8 cellular contexts compared by ENCODE assay signal in genomic region chrX:48696301-48697181, GRCh38. TPM values are rescaled to one million over a fixed set of nuclear protein-coding genes. Genes with fewer than 3 reads are reported as not detected.
DNase-seq lines count a peak whose midpoint lies in the region; ATAC-seq and TF ChIP-seq lines count a peak whose summit lies in the region.

SUV39H1 (plus strand) TSS chrX:48696734; CDS start chrX:48696785, 51 bp downstream.

- H3K4me3 ChIP-seq in adipocyte (ENCODE audit: low read length), result peak within 1 kb of the TSS; percentile 89
- H3K4me3 ChIP-seq in heart left ventricle, result peak within 1 kb of the TSS in 11 of 12 donors; percentile 41 to 87 (median 63)
- peak within 1 kb of the TSS; percentile 44 to 89 (median 76) for H3K4me3 ChIP-seq in upper lobe of left lung

- peaks cover 29 to 30% (median 30%) of the 10 kb centered on the region in 3 donors for H3K4me1 Mint-ChIP-seq in T-cell

- intact Hi-C loops in heart left ventricle (cut with DNase I) (loop anchor here in 6 of 10 donors (1.0 to 10.0 kb wide), 7 partner anchors 20 to 358 kb away; partner anchors contain the start of genes HDAC6 (in 5 of the 6), CCDC120 (in 1 of the 6), PQBP1 (in 1 of the 6) and TIMM17B (in 1 of the 6)), posterior vena cava (cut with DNase I) (no loop called here)

- peaks cover 0 to 8% of the 10 kb centered on the region in 2 donors for H3K27me3 Mint-ChIP-seq in T-cell

- H3K27ac ChIP-seq in heart left ventricle (peak within 1 kb of the TSS; percentile 61 to 93 (median 87)), upper lobe of left lung (peak within 1 kb of the TSS; percentile 81 to 97 (median 86))

- H3K36me3 Mint-ChIP-seq in T-cell, result peaks cover 8% of the 10 kb centered on the region

- TF ChIP-seq POLR2A in heart left ventricle (IDR thresholded peaks at IDR 0.05), result peak; percentile 55 to 91
- peak in 3 of 4 donors; percentile 68 to 86 (median 75) for TF ChIP-seq POLR2A in upper lobe of left lung (IDR thresholded peaks at IDR 0.05)

- no peaks in the 10 kb centered on the region for H3K36me3 ChIP-seq in adipocyte (ENCODE audit: control insufficient read depth, insufficient read depth, low read length, severe bottlenecking)
- H3K36me3 ChIP-seq in heart left ventricle, result peaks cover 0 to 19% (median 4%) of the 10 kb centered on the region in 9 donors
- peaks cover 0 to 8% (median 0%) of the 10 kb centered on the region in 4 donors for H3K36me3 ChIP-seq in upper lobe of left lung

- TF ChIP-seq CTCF in heart left ventricle (IDR thresholded peaks at IDR 0.05) (no peak), upper lobe of left lung (IDR thresholded peaks at IDR 0.05) (no peak)

- H3K27ac Mint-ChIP-seq in T-cell, result peak within 1 kb of the TSS; percentile 93 to 98

- peaks cover 10% of the 10 kb centered on the region for H3K27me3 ChIP-seq in adipocyte (replicated peaks; ENCODE audit: control insufficient read depth, insufficient read depth, low read length)
- H3K27me3 ChIP-seq in heart left ventricle, result peaks cover 0 to 3% (median 0%) of the 10 kb centered on the region in 9 donors
- H3K27me3 ChIP-seq in upper lobe of left lung, result no peaks in the 10 kb centered on the region

- H3K4me1 ChIP-seq in adipocyte (ENCODE audit: control insufficient read depth, insufficient read depth, low read length), result peaks cover 3% of the 10 kb centered on the region
- H3K4me1 ChIP-seq in heart left ventricle, result peaks cover 0 to 16% (median 2%) of the 10 kb centered on the region in 12 donors
- H3K4me1 ChIP-seq in upper lobe of left lung, result peaks cover 0 to 18% (median 2%) of the 10 kb centered on the region in 4 donors

- CTCF ChIA-PET in T-cell (lab: Charles Lee), result interaction anchor here in 1 of 2 donors (1.0 kb wide), 1 partner anchor 41 kb away, joined by 3 read pairs; no protein-coding TSS in a partner anchor

- WGBS in heart left ventricle, 4 donors, result 1 to 54% (median 19%) methylated on average over 63 to 110 of the region's 110 CpGs
- WGBS in upper lobe of left lung, 2 donors, result 0 to 43% methylated on average over 23 to 93 of the region's 110 CpGs

- peak within 1 kb of the TSS; percentile 89 for H3K9ac ChIP-seq in adipocyte (ENCODE audit: low read length)

- H3K4me3 Mint-ChIP-seq in T-cell, result peak within 1 kb of the TSS; percentile 82 to 91 (median 90)

- ATAC-seq in GM18498 (IDR thresholded peaks at IDR 0.05; ENCODE audit: unreplicated experiment) (peak; percentile 94), HG02884 (IDR thresholded peaks at IDR 0.05; ENCODE audit: unreplicated experiment) (peak; percentile 86), T-cell (replicated peaks in 1 of 4) (peak; percentile 94 to 97 (median 96)), heart left ventricle (peak; percentile 93 to 99 (median 98)), upper lobe of left lung (ENCODE audit: low FRiP score in 2 of 2) (peak; percentile 94 to 99)

- H3K9me3 Mint-ChIP-seq in T-cell, result no peaks in the 10 kb centered on the region

- POLR2A ChIA-PET in T-cell (lab: Charles Lee), result interaction anchor here (0.6 to 1.0 kb wide), 4 partner anchors 21 to 201 kb away, joined by 3 to 6 read pairs (median 3); partner anchors contain the start of genes PQBP1 (in 1 of the 2) and TIMM17B (in 1 of the 2)

- no peak for TF ChIP-seq EP300 in upper lobe of left lung (IDR thresholded peaks at IDR 0.05)

- DNase-seq in NCI-H146 treated with DMSO at 0.1 percent for 48 hours (lab: John Stamatoyannopoulos, UW; ENCODE audit: unreplicated experiment), result peak; percentile 72
- DNase-seq in T-cell, result peak; percentile 58 to 90 (median 82)
- peak; percentile 94 for DNase-seq in adipocyte (ENCODE audit: low read depth)
- peak; percentile 87 to 94 (median 90) for DNase-seq in heart left ventricle
- DNase-seq in posterior vena cava (ENCODE audit: low spot score), result peak; percentile 96
- DNase-seq in upper lobe of left lung, result peak; percentile 92 to 97

- no peaks in the 10 kb centered on the region for H3K9me3 ChIP-seq in adipocyte (ENCODE audit: control insufficient read depth, low read length)
- H3K9me3 ChIP-seq in heart left ventricle, result no peaks in the 10 kb centered on the region
- no peaks in the 10 kb centered on the region for H3K9me3 ChIP-seq in upper lobe of left lung

RNA-seq across cellular contexts. Expression of gene SUV39H1, which starts in this region (rescaled TPM):
- total RNA-seq in T-cell, result 10 to 100 TPM in 3 of 5 donors, 1 to 10 TPM in 2; 7.6 to 12.0 (median 10.6) TPM
- 1 to 10 TPM; 2.4 to 6.7 (median 3.6) TPM for total RNA-seq in heart left ventricle
- polyA plus RNA-seq in heart left ventricle, result 1 to 10 TPM; 1.9 to 4.7 TPM
- total RNA-seq in posterior vena cava, result 1 to 10 TPM; 3.8 to 4.5 TPM
- 1 to 10 TPM; 1.2 to 7.3 (median 6.0) TPM for total RNA-seq in upper lobe of left lung

Comparison
In these comparisons a context has a peak if more than half of its experiments do, and no peak if none do; other contexts are left out.
1. Peak in every context shown above with its lines: DNase-seq, ATAC-seq, H3K4me3 ChIP-seq and H3K27ac ChIP-seq.
2. intact Hi-C loops: an anchor here in heart left ventricle (1.0 to 10.0 kb wide); none called in posterior vena cava.